7 cellular contexts compared by ENCODE assay signal in the genomic region with DNA sequence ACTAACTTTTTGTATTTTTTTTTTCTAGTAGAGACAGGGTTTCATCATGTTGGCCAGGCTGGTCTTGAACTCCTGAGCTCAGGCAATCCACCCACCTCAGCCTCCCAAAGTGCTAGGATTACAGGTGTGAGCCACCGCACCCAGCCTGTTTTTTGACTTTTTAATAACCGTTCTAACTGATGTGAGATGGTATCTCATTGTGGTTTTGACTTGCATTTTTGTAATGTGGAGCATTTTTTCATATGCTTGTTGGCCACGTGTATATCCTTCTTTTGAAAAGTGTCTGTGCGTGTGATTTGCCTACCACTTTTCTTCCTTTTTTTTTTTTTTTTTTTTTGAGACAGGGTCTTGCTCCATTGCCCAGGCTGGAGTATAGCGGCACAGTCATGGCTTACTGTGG.
DNase-seq lines count a peak whose midpoint lies in the region; ATAC-seq, FAIRE-seq and TF ChIP-seq lines count a peak whose summit lies in the region.
"Not testable (repeated sequence)": the region's sequence is repeated elsewhere in the genome, so short reads cannot be mapped to it uniquely, and the experiment has no call there.

No MANE protein-coding gene starts in this region.

- H3K36me3 ChIP-seq in astrocyte (ENCODE audit: insufficient read depth, low read length); smooth muscle cell (ENCODE audit: low read depth): not testable (repeated sequence)

- not testable (repeated sequence) for H4K20me1 ChIP-seq in astrocyte (ENCODE audit: insufficient read depth, low read length); smooth muscle cell (ENCODE audit: low read depth)

- peak overlapping the region; percentile 42 for H3K27ac Mint-ChIP-seq in CD4-positive, alpha-beta T cell
- H3K27ac Mint-ChIP-seq in HFFc6: peak overlapping the region; percentile 89
- H3K27ac Mint-ChIP-seq in astrocyte (ENCODE audit: unreplicated experiment): not testable (repeated sequence)
- peak overlapping the region; percentile 13 for H3K27ac Mint-ChIP-seq in central memory CD8-positive, alpha-beta T cell (ENCODE audit: low read depth)
- H3K27ac Mint-ChIP-seq in natural killer cell: peak overlapping the region; percentile 56 to 77

- not testable (repeated sequence) for DNase-seq in CD4-positive, alpha-beta T cell; HFFc6; central memory CD8-positive, alpha-beta T cell (ENCODE audit: low spot score in 2 of 2); natural killer cell; smooth muscle cell (lab: John Stamatoyannopoulos, UW; ENCODE audit: unreplicated experiment)
- DNase-seq in NCI-H226 (peak; percentile 24), astrocyte (ENCODE audit: low read depth) (peak; percentile 22)

- POLR2A ChIA-PET in CD4-positive, alpha-beta T cell (lab: Charles Lee): interaction anchor here (0.8 kb wide), 1 partner anchor 93 kb away, joined by 3 read pairs; no protein-coding TSS in a partner anchor

- 78% methylated on average over 5 of the region's 5 CpGs for WGBS in smooth muscle cell (ENCODE audit: low lambda C conversion rate)

- not testable (repeated sequence) for H3K4me3 ChIP-seq in astrocyte (ENCODE audit: insufficient read depth, low read depth, low read length); smooth muscle cell

- FAIRE-seq in astrocyte (lab: Jason Lieb, UNC): not testable (repeated sequence)

- not testable (repeated sequence) for H3F3A ChIP-seq in smooth muscle cell (ENCODE audit: low read depth)

- CTCF ChIA-PET in CD4-positive, alpha-beta T cell (lab: Charles Lee): interaction anchor here (0.7 kb wide), 1 partner anchor 214 kb away, joined by 3 read pairs; no protein-coding TSS in a partner anchor

- peaks cover 42% of the 10 kb centered on the region for H3K4me1 Mint-ChIP-seq in CD4-positive, alpha-beta T cell (ENCODE audit: low read depth)
- H3K4me1 Mint-ChIP-seq in HFFc6 (ENCODE audit: low read depth) (peaks cover 61% of the 10 kb centered on the region), astrocyte (ENCODE audit: low read depth, unreplicated experiment) (peaks cover 16% of the 10 kb centered on the region), natural killer cell (peaks cover 53 to 58% of the 10 kb centered on the region in 2 donors)
- H3K4me1 Mint-ChIP-seq in central memory CD8-positive, alpha-beta T cell: peaks cover 56% of the 10 kb centered on the region

- H3K27me3 ChIP-seq in CD4-positive, alpha-beta T cell (ENCODE audit: control insufficient read depth, insufficient read depth, low read length); astrocyte (ENCODE audit: insufficient read depth, low read length); smooth muscle cell (ENCODE audit: low read depth): not testable (repeated sequence)

- peaks cover 91% of the 10 kb centered on the region for H3K36me3 Mint-ChIP-seq in CD4-positive, alpha-beta T cell (ENCODE audit: low read depth)
- peaks cover 34% of the 10 kb centered on the region for H3K36me3 Mint-ChIP-seq in HFFc6 (ENCODE audit: low read depth)
- not testable (repeated sequence) for H3K36me3 Mint-ChIP-seq in astrocyte (ENCODE audit: low read depth, unreplicated experiment); natural killer cell
- peaks cover 25% of the 10 kb centered on the region for H3K36me3 Mint-ChIP-seq in central memory CD8-positive, alpha-beta T cell (ENCODE audit: insufficient read depth)

- H3K9me3 ChIP-seq in CD4-positive, alpha-beta T cell (ENCODE audit: control insufficient read depth, low read length); astrocyte (ENCODE audit: insufficient read depth, low read depth, low read length); smooth muscle cell (replicated peaks; ENCODE audit: low read depth): not testable (repeated sequence)

- intact Hi-C loops in CD4-positive, alpha-beta T cell (cut with DNase I, micrococcal nuclease); natural killer cell (cut with micrococcal nuclease): not testable (repeated sequence)

- not testable (repeated sequence) for TF ChIP-seq CTCF in CD4-positive, alpha-beta T cell (IDR thresholded peaks at IDR 0.05); HFFc6 (IDR thresholded peaks at IDR 0.05); astrocyte (IDR thresholded peaks at IDR 0.05; ENCODE audit: insufficient read depth, low read depth, low read length); natural killer cell (IDR thresholded peaks at IDR 0.05); smooth muscle cell (IDR thresholded peaks at IDR 0.05; ENCODE audit: borderline replicate concordance, insufficient read depth, poor library complexity, severe bottlenecking)

- H3K4me3 Mint-ChIP-seq in CD4-positive, alpha-beta T cell; HFFc6; astrocyte (ENCODE audit: unreplicated experiment); central memory CD8-positive, alpha-beta T cell; natural killer cell: not testable (repeated sequence)

- not testable (repeated sequence) for H3K4me2 ChIP-seq in astrocyte (ENCODE audit: low read length); smooth muscle cell

- not testable (repeated sequence) for H3K9me3 Mint-ChIP-seq in CD4-positive, alpha-beta T cell; astrocyte (ENCODE audit: unreplicated experiment); central memory CD8-positive, alpha-beta T cell; natural killer cell
- peaks cover 13% of the 10 kb centered on the region for H3K9me3 Mint-ChIP-seq in HFFc6

- H3K9ac ChIP-seq in astrocyte (ENCODE audit: low read length); smooth muscle cell (ENCODE audit: low read depth): not testable (repeated sequence)

- H3K27ac ChIP-seq in CD4-positive, alpha-beta T cell (ENCODE audit: low read depth, low read length); astrocyte (ENCODE audit: low read depth, low read length): not testable (repeated sequence)
- H3K27ac ChIP-seq in smooth muscle cell (ENCODE audit: low read depth): peak overlapping the region; percentile 93

- peaks cover 16% of the 10 kb centered on the region for H3K4me1 ChIP-seq in astrocyte (ENCODE audit: insufficient read depth, low read length)
- H3K4me1 ChIP-seq in smooth muscle cell (ENCODE audit: low read depth): peaks cover 12% of the 10 kb centered on the region

- H3K27me3 Mint-ChIP-seq in CD4-positive, alpha-beta T cell; HFFc6 (ENCODE audit: insufficient read depth); astrocyte (ENCODE audit: low read depth, unreplicated experiment); central memory CD8-positive, alpha-beta T cell; natural killer cell (ENCODE audit: low read depth in 2 of 2): not testable (repeated sequence)

- not testable (repeated sequence) for H3K79me2 ChIP-seq in astrocyte (ENCODE audit: insufficient read depth, low read length)
- H3K79me2 ChIP-seq in smooth muscle cell (ENCODE audit: low read depth): peaks cover 18% of the 10 kb centered on the region

- ATAC-seq in CD4-positive, alpha-beta T cell (ENCODE audit: poor library complexity); central memory CD8-positive, alpha-beta T cell (replicated peaks; ENCODE audit: extremely low read depth, poor library complexity, severe bottlenecking); natural killer cell: not testable (repeated sequence)

- not testable (repeated sequence) for H2AFZ ChIP-seq in astrocyte (ENCODE audit: low read depth, low read length); smooth muscle cell (ENCODE audit: low read depth)
